Comparison of ENCODE assay signal across 10 cellular contexts in the genomic region with DNA sequence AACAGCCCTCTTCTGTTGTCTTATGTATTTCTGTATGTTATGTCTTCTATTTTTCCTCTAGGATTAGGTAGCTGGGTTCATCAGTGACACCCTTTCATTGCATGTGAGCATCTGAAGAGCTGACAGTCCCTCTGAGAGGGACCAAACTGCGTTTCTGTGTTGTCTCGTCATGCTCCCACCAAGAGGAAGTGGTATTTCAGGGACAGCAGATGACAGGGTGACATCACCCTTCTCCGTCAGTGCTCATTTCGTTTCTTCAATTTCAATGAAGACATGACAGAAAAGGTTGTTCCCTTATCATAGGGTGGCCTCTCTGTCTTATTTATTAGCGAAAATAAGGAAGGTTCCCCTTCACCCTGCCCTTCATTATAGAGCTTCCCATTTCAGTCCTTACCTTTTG.
DNase-seq lines count a peak whose midpoint lies in the region; ATAC-seq, FAIRE-seq and TF ChIP-seq lines count a peak whose summit lies in the region.
"Had no signal": no experiment of that assay in that cellular context is flagged by ENCODE, and none has a peak within 500 bp of the region (broad histone marks: within the 10 kb centered on the region; RNA-seq: fewer than 3 reads in every experiment).

No MANE protein-coding gene starts in this region.

- DNase-seq in GM12891 (ENCODE audit: insufficient read length, low spot score) (peak; percentile 12), NCI-H345 (lab: John Stamatoyannopoulos, UW) (no peak), chondrocyte (ENCODE audit: low spot score) (no peak)
- no peak for DNase-seq in effector memory CD8-positive, alpha-beta T cell
- DNase-seq in stimulated activated CD8-positive, alpha-beta memory T cell treated with anti-CD3 and anti-CD28 coated beads, Interleukin-4, amount 100 ng/mL, for 48 hours, result no peak

- ATAC-seq in GM21360 (IDR thresholded peaks at IDR 0.05; ENCODE audit: unreplicated experiment) (peak; percentile 49), HG03432 (IDR thresholded peaks at IDR 0.05; ENCODE audit: unreplicated experiment) (peak; percentile 68), HG03469 (IDR thresholded peaks at IDR 0.05; ENCODE audit: unreplicated experiment) (no peak)
- peak; percentile 58 for ATAC-seq in effector memory CD8-positive, alpha-beta T cell (replicated peaks)

- peaks cover 13 to 30% of the 10 kb centered on the region in 2 donors for H3K27me3 Mint-ChIP-seq in effector memory CD8-positive, alpha-beta T cell
- peaks cover 2% of the 10 kb centered on the region for H3K27me3 Mint-ChIP-seq in chondrocyte (ENCODE audit: low read depth)

- TF ChIP-seq POLR2A in GM12891 (IDR thresholded peaks at IDR 0.05; ENCODE audit: low read depth, low read length), result no peak

- no peak overlapping the region for H3K4me3 Mint-ChIP-seq in effector memory CD8-positive, alpha-beta T cell
- H3K4me3 Mint-ChIP-seq in chondrocyte (ENCODE audit: unreplicated experiment), result no peak overlapping the region
- H3K4me3 Mint-ChIP-seq: neural crest cell had no signal

- no peak overlapping the region for H3K27ac Mint-ChIP-seq in effector memory CD8-positive, alpha-beta T cell
- H3K27ac Mint-ChIP-seq in chondrocyte (ENCODE audit: unreplicated experiment), result no peak overlapping the region
- H3K27ac Mint-ChIP-seq: activated T-helper 2 cell treated with anti-CD3 and anti-CD28 coated beads, Interferon-gamma antibody, Interleukin-2, Interleukin-4, amounts not matched to agents 10 μg/mL and 5 μg/mL and 100 μg/mL, durations not matched to agents 14 hours and 24 hours and 36 hours had no signal

- no peak for TF ChIP-seq CTCF in chondrocyte (IDR thresholded peaks at IDR 0.05)

- H3K9me3 Mint-ChIP-seq in effector memory CD8-positive, alpha-beta T cell, result no peaks in the 10 kb centered on the region
- H3K9me3 Mint-ChIP-seq in chondrocyte (ENCODE audit: low read depth), result peaks cover 2% of the 10 kb centered on the region
- H3K9me3 Mint-ChIP-seq: activated T-helper 2 cell treated with anti-CD3 and anti-CD28 coated beads, Interferon-gamma antibody, Interleukin-2, Interleukin-4, amounts not matched to agents 10 μg/mL and 5 μg/mL and 100 μg/mL, durations not matched to agents 14 hours and 24 hours and 36 hours; neural crest cell had no signal

- no peaks in the 10 kb centered on the region for H3K36me3 Mint-ChIP-seq in effector memory CD8-positive, alpha-beta T cell (ENCODE audit: insufficient read depth)
- no peaks in the 10 kb centered on the region for H3K36me3 Mint-ChIP-seq in chondrocyte (ENCODE audit: low read depth)

- H3K4me1 Mint-ChIP-seq in effector memory CD8-positive, alpha-beta T cell (ENCODE audit: low read depth in 2 of 2), result peaks cover 1 to 4% of the 10 kb centered on the region in 2 donors
- H3K4me1 Mint-ChIP-seq in chondrocyte (ENCODE audit: low read depth), result no peaks in the 10 kb centered on the region

- FAIRE-seq in GM12891 (lab: Jason Lieb, UNC), result peak; percentile 92

TF ChIP-seq in GM12891, 5 proteins besides CTCF, POLR2A, EP300 and RAD21:
- no peak for TF ChIP-seq POU2F2 (IDR thresholded peaks at IDR 0.05; ENCODE audit: low read depth, low read length)
- TF ChIP-seq SPI1 (IDR thresholded peaks at IDR 0.05; ENCODE audit: low read depth, low read length), result peak; percentile 93
